In genomic region chr10:104642311-104643022, GRCh38 we compare ENCODE assay signal across 8 cellular contexts. TPM values are rescaled to one million over a fixed set of nuclear protein-coding genes. Genes with fewer than 3 reads are reported as not detected.
DNase-seq lines count a peak whose midpoint lies in the region; ATAC-seq and TF ChIP-seq lines count a peak whose summit lies in the region.

No MANE protein-coding gene starts in this region.

- H3K79me1 ChIP-seq in neuronal stem cell (ENCODE audit: low read depth, low read length), result no peaks in the 10 kb centered on the region

- no peaks in the 10 kb centered on the region for H3K36me3 Mint-ChIP-seq in stimulated activated effector memory CD8-positive, alpha-beta T cell treated with anti-CD3 and anti-CD28 coated beads, Interleukin-12 subunit alpha, Interleukin-12 subunit beta, amount 100 ng/mL, for 72 hours

- no peak overlapping the region for H2BK15ac ChIP-seq in neuronal stem cell (ENCODE audit: low read length)

- H3K4me1 ChIP-seq in esophagus muscularis mucosa, result peaks cover 0 to 50% (median 44%) of the 10 kb centered on the region in 4 donors
- peaks cover 2 to 8% of the 10 kb centered on the region in 2 donors for H3K4me1 ChIP-seq in neuronal stem cell (ENCODE audit: control insufficient read depth in 2 of 2, insufficient read depth in 1 of 2, low read depth in 1 of 2, low read length in 2 of 2)

- ATAC-seq in HG03521 (IDR thresholded peaks at IDR 0.05; ENCODE audit: unreplicated experiment) (no peak), HG03097 (IDR thresholded peaks at IDR 0.05; ENCODE audit: low FRiP score, unreplicated experiment) (no peak)
- ATAC-seq in stimulated activated effector memory CD8-positive, alpha-beta T cell treated with anti-CD3 and anti-CD28 coated beads, Interleukin-12 subunit alpha, Interleukin-12 subunit beta, amount 100 ng/mL, for 72 hours, result no peak

- H2AFZ ChIP-seq in neuronal stem cell (ENCODE audit: low read length), result peak overlapping the region; percentile 41

- H3K36me3 ChIP-seq in esophagus muscularis mucosa (no peaks in the 10 kb centered on the region), neuronal stem cell (replicated peaks in 1 of 2; ENCODE audit: control insufficient read depth in 2 of 2, insufficient read depth in 2 of 2, low read length in 2 of 2) (no peaks in the 10 kb centered on the region)

- intact Hi-C loops in esophagus muscularis mucosa (cut with DNase I), result loop anchor here (10.0 kb wide), 1 partner anchor 282 kb away; no protein-coding TSS in a partner anchor

- H3K9ac ChIP-seq in neuronal stem cell (ENCODE audit: low read depth, low read length, poor library complexity), result peak overlapping the region; percentile 50

- H3K27ac ChIP-seq in esophagus muscularis mucosa (replicated peaks in 1 of 4) (no peak overlapping the region), neuronal stem cell (replicated peaks; ENCODE audit: low read length) (no peak overlapping the region)

- WGBS in esophagus muscularis mucosa, result no CpG with 5 or more reads among the region's 58 CpGs
- no CpG with 5 or more reads among the region's 58 CpGs for WGBS in neuronal stem cell (ENCODE audit: extremely low coverage in 2 of 2, insufficient read length in 2 of 2, insufficient replicate concordance in 1 of 2), 2 donors

- no peak for TF ChIP-seq POLR2A in esophagus muscularis mucosa (IDR thresholded peaks at IDR 0.05; ENCODE audit: low read depth)

- peak overlapping the region; percentile 78 for H3K18ac ChIP-seq in neuronal stem cell (ENCODE audit: low read length)

- no peak overlapping the region for H2AK5ac ChIP-seq in neuronal stem cell (ENCODE audit: low read depth, low read length)

- H2BK12ac ChIP-seq in neuronal stem cell (ENCODE audit: low read length), result no peak overlapping the region

- H3K4me3 ChIP-seq in esophagus muscularis mucosa (peak overlapping the region; percentile 37 to 48 (median 44)), neuronal stem cell (ENCODE audit: low read length in 2 of 2) (peak overlapping the region in 1 of 2 donors; percentile 75)

- H3K27ac Mint-ChIP-seq in stimulated activated effector memory CD8-positive, alpha-beta T cell treated with anti-CD3 and anti-CD28 coated beads, Interleukin-12 subunit alpha, Interleukin-12 subunit beta, amount 100 ng/mL, for 72 hours, result no peak overlapping the region

- H2BK120ac ChIP-seq in neuronal stem cell (ENCODE audit: low read depth, low read length), result no peak overlapping the region

- peak overlapping the region; percentile 10 for H2BK5ac ChIP-seq in neuronal stem cell (ENCODE audit: low read length)

- no peak overlapping the region for H3K4ac ChIP-seq in neuronal stem cell (ENCODE audit: low read length)

- H3K23ac ChIP-seq in neuronal stem cell (ENCODE audit: low read depth, low read length, poor library complexity), result no peak overlapping the region

- no peak overlapping the region for H3K14ac ChIP-seq in neuronal stem cell (ENCODE audit: low read length)

- no peak overlapping the region for H3K4me3 Mint-ChIP-seq in stimulated activated effector memory CD8-positive, alpha-beta T cell treated with anti-CD3 and anti-CD28 coated beads, Interleukin-12 subunit alpha, Interleukin-12 subunit beta, amount 100 ng/mL, for 72 hours

- H3K4me2 ChIP-seq in neuronal stem cell (ENCODE audit: insufficient read depth, low read length, poor library complexity, severe bottlenecking), result peak overlapping the region; percentile 99

- H3K9me3 Mint-ChIP-seq in stimulated activated effector memory CD8-positive, alpha-beta T cell treated with anti-CD3 and anti-CD28 coated beads, Interleukin-12 subunit alpha, Interleukin-12 subunit beta, amount 100 ng/mL, for 72 hours, result no peaks in the 10 kb centered on the region

- H3K9me3 ChIP-seq in esophagus muscularis mucosa (no peaks in the 10 kb centered on the region), neuronal stem cell (replicated peaks in 1 of 2; ENCODE audit: control insufficient read depth in 2 of 2, insufficient read depth in 1 of 2, low read depth in 1 of 2, low read length in 2 of 2) (no peaks in the 10 kb centered on the region)

- peak; percentile 21 to 37 (median 37) for TF ChIP-seq CTCF in esophagus muscularis mucosa (IDR thresholded peaks at IDR 0.05)

- H3K4me1 Mint-ChIP-seq in stimulated activated effector memory CD8-positive, alpha-beta T cell treated with anti-CD3 and anti-CD28 coated beads, Interleukin-12 subunit alpha, Interleukin-12 subunit beta, amount 100 ng/mL, for 72 hours, result peaks cover 8% of the 10 kb centered on the region

- no peak overlapping the region for H4K91ac ChIP-seq in neuronal stem cell (ENCODE audit: low read depth, low read length, poor library complexity)

- no peak for TF ChIP-seq EP300 in esophagus muscularis mucosa (IDR thresholded peaks at IDR 0.05)

- DNase-seq in DMS79 (lab: John Stamatoyannopoulos, UW) (peak; percentile 24), M059J (ENCODE audit: low read depth) (peak; percentile 17), esophagus muscularis mucosa (ENCODE audit: extremely low spot score) (peak; percentile 85), neuronal stem cell (ENCODE audit: low spot score) (peak; percentile 71), AML-193 (lab: John Stamatoyannopoulos, UW) (no peak)
- DNase-seq in stimulated activated effector memory CD8-positive, alpha-beta T cell treated with anti-CD3 and anti-CD28 coated beads, Interleukin-12 subunit alpha, Interleukin-12 subunit beta, amount 100 ng/mL, for 72 hours (ENCODE audit: low spot score in 2 of 2), result no peak

- no peak overlapping the region for H4K8ac ChIP-seq in neuronal stem cell (ENCODE audit: low read depth, low read length)

- peaks cover 0 to 77% (median 14%) of the 10 kb centered on the region in 4 donors for H3K27me3 ChIP-seq in esophagus muscularis mucosa
- H3K27me3 ChIP-seq in neuronal stem cell (ENCODE audit: control insufficient read depth in 3 of 3, insufficient read depth in 3 of 3, low read depth in 1 of 3, low read length in 3 of 3), result peaks cover 13 to 85% (median 59%) of the 10 kb centered on the region in 3 experiments

RNA-seq across cellular contexts. Expression of gene SORCS3, which starts 1.4 kb away (rescaled TPM):
- total RNA-seq in M059J (2014; rRNA removed; shearing (Covaris generic)), result not detected in 2 replicates
- total RNA-seq in esophagus muscularis mucosa, result under 1 TPM; 0.26 to 0.50 (median 0.41) TPM
- polyA plus RNA-seq in neuronal stem cell (2013, experiment 1 of 2), result 0.14 TPM
- polyA plus RNA-seq in neuronal stem cell (2013, experiment 2 of 2), result 0.14 TPM

Comparison
In these comparisons a context has a peak if more than half of its experiments do, and no peak if none do; other contexts are left out.
1. DNase-seq: peak in DMS79 (single experiment), M059J (single experiment), esophagus muscularis mucosa (single experiment) and neuronal stem cell (single experiment); none in AML-193 (0 of 2) and stimulated activated effector memory CD8-positive, alpha-beta T cell treated with anti-CD3 and anti-CD28 coated beads, Interleukin-12 subunit alpha, Interleukin-12 subunit beta, amount 100 ng/mL, for 72 hours (0 of 2).